1 cellular context compared by ENCODE assay signal in the genomic region with DNA sequence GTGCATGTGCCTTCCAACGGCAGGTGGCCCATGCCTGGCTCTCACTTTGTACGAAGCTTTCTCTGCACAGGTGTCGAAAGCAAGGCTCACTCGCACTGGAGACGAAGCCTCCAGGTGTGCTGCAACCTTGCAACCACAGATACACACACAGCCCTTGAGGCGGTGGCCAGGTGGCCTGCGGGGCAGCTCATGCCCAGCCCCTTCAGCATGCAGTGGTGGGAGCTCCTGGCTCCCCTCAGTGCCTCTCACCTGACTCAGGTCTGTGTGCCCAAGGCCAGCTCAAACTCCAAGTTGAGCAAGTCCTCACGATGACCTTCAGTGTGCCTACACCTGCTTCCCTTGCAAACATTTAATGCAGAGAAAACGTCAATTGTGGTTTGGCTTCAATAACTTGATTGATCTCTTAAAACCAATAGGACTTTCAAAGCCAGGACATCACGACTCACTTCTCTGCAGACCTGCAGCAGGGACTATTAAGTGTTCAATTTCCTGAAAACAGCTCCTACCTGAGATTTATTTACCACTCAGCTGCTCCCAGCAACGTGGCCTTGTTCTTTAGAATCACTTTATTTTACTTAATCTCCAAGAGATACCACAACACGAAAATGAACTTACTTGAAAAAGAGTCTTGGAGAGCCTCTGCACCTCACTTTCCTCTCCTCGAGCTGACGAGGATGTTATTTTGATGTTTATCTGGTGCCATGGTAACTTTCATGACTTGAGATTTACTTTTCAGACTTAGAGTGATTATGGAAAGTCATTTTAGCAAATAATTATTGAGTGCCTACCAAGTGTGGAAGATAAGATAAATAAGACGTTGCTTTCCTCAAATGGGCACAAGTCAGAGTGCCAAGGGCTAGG.
A peak's percentile ranks its signal among the peaks of the same experiment; 100 is the strongest.
TF ChIP-seq lines count a peak whose summit lies in the region.

No MANE protein-coding gene starts in this region.

TF ChIP-seq in HepG2, 621 proteins besides CTCF, POLR2A, EP300 and RAD21 (continued from another document and continues in another):
- TF ChIP-seq, protein P1, sequence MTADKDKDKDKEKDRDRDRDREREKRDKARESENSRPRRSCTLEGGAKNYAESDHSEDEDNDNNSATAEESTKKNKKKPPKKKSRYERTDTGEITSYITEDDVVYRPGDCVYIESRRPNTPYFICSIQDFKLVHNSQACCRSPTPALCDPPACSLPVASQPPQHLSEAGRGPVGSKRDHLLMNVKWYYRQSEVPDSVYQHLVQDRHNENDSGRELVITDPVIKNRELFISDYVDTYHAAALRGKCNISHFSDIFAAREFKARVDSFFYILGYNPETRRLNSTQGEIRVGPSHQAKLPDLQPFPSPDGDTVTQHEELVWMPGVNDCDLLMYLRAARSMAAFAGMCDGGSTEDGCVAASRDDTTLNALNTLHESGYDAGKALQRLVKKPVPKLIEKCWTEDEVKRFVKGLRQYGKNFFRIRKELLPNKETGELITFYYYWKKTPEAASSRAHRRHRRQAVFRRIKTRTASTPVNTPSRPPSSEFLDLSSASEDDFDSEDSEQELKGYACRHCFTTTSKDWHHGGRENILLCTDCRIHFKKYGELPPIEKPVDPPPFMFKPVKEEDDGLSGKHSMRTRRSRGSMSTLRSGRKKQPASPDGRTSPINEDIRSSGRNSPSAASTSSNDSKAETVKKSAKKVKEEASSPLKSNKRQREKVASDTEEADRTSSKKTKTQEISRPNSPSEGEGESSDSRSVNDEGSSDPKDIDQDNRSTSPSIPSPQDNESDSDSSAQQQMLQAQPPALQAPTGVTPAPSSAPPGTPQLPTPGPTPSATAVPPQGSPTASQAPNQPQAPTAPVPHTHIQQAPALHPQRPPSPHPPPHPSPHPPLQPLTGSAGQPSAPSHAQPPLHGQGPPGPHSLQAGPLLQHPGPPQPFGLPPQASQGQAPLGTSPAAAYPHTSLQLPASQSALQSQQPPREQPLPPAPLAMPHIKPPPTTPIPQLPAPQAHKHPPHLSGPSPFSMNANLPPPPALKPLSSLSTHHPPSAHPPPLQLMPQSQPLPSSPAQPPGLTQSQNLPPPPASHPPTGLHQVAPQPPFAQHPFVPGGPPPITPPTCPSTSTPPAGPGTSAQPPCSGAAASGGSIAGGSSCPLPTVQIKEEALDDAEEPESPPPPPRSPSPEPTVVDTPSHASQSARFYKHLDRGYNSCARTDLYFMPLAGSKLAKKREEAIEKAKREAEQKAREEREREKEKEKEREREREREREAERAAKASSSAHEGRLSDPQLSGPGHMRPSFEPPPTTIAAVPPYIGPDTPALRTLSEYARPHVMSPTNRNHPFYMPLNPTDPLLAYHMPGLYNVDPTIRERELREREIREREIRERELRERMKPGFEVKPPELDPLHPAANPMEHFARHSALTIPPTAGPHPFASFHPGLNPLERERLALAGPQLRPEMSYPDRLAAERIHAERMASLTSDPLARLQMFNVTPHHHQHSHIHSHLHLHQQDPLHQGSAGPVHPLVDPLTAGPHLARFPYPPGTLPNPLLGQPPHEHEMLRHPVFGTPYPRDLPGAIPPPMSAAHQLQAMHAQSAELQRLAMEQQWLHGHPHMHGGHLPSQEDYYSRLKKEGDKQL (CRISPR knock-in tag; IDR thresholded peaks at IDR 0.05; ENCODE audit: low read depth): peak; percentile 85; the same call in 1 of the 2 replicates
- TF ChIP-seq ZNF484 (CRISPR knock-in tag; IDR thresholded peaks at IDR 0.05; ENCODE audit: borderline replicate concordance, low read depth) (no peak), POLR2AphosphoS2 (IDR thresholded peaks at IDR 0.05; ENCODE audit: low read depth, low read length) (no peak), ZNF737 (CRISPR knock-in tag; IDR thresholded peaks at IDR 0.05; ENCODE audit: borderline replicate concordance) (0 out of 2 replicates have a peak, but pooled peaks have one; percentile 27), UBTF (CRISPR knock-in tag; IDR thresholded peaks at IDR 0.05) (peak; percentile 74), MEIS2 (CRISPR knock-in tag; IDR thresholded peaks at IDR 0.05) (peak; percentile 95; the same call in 1 of the 2 replicates), ZNF496 (CRISPR knock-in tag; IDR thresholded peaks at IDR 0.05; ENCODE audit: insufficient replicate concordance) (no peak), ZBTB1 (CRISPR knock-in tag; IDR thresholded peaks at IDR 0.05; ENCODE audit: borderline replicate concordance) (no peak), ARID2 (CRISPR knock-in tag; IDR thresholded peaks at IDR 0.05; ENCODE audit: borderline replicate concordance) (0 out of 2 replicates have a peak, but pooled peaks have one; percentile 2), ZNF558 (CRISPR knock-in tag; IDR thresholded peaks at IDR 0.05; ENCODE audit: borderline replicate concordance) (no peak; the same call in 1 of the 2 replicates), HDAC1 (CRISPR knock-in tag; IDR thresholded peaks at IDR 0.05) (peak; percentile 99), ATF2 (CRISPR knock-in tag; IDR thresholded peaks at IDR 0.05) (peak; percentile 96; the same call in 1 of the 2 replicates)
- TF ChIP-seq, protein P2, sequence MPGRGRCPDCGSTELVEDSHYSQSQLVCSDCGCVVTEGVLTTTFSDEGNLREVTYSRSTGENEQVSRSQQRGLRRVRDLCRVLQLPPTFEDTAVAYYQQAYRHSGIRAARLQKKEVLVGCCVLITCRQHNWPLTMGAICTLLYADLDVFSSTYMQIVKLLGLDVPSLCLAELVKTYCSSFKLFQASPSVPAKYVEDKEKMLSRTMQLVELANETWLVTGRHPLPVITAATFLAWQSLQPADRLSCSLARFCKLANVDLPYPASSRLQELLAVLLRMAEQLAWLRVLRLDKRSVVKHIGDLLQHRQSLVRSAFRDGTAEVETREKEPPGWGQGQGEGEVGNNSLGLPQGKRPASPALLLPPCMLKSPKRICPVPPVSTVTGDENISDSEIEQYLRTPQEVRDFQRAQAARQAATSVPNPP (CRISPR knock-in tag; IDR thresholded peaks at IDR 0.05): peak; percentile 75; the same call in 1 of the 2 replicates
- TF ChIP-seq, protein P3, sequence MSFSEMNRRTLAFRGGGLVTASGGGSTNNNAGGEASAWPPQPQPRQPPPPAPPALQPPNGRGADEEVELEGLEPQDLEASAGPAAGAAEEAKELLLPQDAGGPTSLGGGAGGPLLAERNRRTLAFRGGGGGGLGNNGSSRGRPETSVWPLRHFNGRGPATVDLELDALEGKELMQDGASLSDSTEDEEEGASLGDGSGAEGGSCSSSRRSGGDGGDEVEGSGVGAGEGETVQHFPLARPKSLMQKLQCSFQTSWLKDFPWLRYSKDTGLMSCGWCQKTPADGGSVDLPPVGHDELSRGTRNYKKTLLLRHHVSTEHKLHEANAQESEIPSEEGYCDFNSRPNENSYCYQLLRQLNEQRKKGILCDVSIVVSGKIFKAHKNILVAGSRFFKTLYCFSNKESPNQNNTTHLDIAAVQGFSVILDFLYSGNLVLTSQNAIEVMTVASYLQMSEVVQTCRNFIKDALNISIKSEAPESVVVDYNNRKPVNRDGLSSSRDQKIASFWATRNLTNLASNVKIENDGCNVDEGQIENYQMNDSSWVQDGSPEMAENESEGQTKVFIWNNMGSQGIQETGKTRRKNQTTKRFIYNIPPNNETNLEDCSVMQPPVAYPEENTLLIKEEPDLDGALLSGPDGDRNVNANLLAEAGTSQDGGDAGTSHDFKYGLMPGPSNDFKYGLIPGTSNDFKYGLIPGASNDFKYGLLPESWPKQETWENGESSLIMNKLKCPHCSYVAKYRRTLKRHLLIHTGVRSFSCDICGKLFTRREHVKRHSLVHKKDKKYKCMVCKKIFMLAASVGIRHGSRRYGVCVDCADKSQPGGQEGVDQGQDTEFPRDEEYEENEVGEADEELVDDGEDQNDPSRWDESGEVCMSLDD (CRISPR knock-in tag; IDR thresholded peaks at IDR 0.05; ENCODE audit: borderline replicate concordance): no peak
- TF ChIP-seq, protein P4, sequence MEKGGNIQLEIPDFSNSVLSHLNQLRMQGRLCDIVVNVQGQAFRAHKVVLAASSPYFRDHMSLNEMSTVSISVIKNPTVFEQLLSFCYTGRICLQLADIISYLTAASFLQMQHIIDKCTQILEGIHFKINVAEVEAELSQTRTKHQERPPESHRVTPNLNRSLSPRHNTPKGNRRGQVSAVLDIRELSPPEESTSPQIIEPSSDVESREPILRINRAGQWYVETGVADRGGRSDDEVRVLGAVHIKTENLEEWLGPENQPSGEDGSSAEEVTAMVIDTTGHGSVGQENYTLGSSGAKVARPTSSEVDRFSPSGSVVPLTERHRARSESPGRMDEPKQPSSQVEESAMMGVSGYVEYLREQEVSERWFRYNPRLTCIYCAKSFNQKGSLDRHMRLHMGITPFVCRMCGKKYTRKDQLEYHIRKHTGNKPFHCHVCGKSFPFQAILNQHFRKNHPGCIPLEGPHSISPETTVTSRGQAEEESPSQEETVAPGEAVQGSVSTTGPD (CRISPR knock-in tag; IDR thresholded peaks at IDR 0.05): peak; percentile 80; the same call in 1 of the 2 replicates
- TF ChIP-seq, protein P5, sequence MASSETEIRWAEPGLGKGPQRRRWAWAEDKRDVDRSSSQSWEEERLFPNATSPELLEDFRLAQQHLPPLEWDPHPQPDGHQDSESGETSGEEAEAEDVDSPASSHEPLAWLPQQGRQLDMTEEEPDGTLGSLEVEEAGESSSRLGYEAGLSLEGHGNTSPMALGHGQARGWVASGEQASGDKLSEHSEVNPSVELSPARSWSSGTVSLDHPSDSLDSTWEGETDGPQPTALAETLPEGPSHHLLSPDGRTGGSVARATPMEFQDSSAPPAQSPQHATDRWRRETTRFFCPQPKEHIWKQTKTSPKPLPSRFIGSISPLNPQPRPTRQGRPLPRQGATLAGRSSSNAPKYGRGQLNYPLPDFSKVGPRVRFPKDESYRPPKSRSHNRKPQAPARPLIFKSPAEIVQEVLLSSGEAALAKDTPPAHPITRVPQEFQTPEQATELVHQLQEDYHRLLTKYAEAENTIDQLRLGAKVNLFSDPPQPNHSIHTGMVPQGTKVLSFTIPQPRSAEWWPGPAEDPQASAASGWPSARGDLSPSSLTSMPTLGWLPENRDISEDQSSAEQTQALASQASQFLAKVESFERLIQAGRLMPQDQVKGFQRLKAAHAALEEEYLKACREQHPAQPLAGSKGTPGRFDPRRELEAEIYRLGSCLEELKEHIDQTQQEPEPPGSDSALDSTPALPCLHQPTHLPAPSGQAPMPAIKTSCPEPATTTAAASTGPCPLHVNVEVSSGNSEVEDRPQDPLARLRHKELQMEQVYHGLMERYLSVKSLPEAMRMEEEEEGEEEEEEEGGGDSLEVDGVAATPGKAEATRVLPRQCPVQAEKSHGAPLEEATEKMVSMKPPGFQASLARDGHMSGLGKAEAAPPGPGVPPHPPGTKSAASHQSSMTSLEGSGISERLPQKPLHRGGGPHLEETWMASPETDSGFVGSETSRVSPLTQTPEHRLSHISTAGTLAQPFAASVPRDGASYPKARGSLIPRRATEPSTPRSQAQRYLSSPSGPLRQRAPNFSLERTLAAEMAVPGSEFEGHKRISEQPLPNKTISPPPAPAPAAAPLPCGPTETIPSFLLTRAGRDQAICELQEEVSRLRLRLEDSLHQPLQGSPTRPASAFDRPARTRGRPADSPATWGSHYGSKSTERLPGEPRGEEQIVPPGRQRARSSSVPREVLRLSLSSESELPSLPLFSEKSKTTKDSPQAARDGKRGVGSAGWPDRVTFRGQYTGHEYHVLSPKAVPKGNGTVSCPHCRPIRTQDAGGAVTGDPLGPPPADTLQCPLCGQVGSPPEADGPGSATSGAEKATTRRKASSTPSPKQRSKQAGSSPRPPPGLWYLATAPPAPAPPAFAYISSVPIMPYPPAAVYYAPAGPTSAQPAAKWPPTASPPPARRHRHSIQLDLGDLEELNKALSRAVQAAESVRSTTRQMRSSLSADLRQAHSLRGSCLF (CRISPR knock-in tag; IDR thresholded peaks at IDR 0.05; ENCODE audit: borderline replicate concordance): no peak
- TF ChIP-seq, protein P6, sequence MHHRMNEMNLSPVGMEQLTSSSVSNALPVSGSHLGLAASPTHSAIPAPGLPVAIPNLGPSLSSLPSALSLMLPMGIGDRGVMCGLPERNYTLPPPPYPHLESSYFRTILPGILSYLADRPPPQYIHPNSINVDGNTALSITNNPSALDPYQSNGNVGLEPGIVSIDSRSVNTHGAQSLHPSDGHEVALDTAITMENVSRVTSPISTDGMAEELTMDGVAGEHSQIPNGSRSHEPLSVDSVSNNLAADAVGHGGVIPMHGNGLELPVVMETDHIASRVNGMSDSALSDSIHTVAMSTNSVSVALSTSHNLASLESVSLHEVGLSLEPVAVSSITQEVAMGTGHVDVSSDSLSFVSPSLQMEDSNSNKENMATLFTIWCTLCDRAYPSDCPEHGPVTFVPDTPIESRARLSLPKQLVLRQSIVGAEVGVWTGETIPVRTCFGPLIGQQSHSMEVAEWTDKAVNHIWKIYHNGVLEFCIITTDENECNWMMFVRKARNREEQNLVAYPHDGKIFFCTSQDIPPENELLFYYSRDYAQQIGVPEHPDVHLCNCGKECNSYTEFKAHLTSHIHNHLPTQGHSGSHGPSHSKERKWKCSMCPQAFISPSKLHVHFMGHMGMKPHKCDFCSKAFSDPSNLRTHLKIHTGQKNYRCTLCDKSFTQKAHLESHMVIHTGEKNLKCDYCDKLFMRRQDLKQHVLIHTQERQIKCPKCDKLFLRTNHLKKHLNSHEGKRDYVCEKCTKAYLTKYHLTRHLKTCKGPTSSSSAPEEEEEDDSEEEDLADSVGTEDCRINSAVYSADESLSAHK (CRISPR knock-in tag; IDR thresholded peaks at IDR 0.05; ENCODE audit: borderline replicate concordance): peak; percentile 72; the same call in 1 of the 2 replicates
